In genomic region chr3:152399374-152399773, GRCh38 we compare ENCODE assay signal across 9 cellular contexts.
A peak's percentile ranks its signal among the peaks of the same experiment; 100 is the strongest.
DNase-seq lines count a peak whose midpoint lies in the region; ATAC-seq, FAIRE-seq and TF ChIP-seq lines count a peak whose summit lies in the region.
"Had no signal": no experiment of that assay in that cellular context is flagged by ENCODE, and none has a peak within 500 bp of the region (broad histone marks: within the 10 kb centered on the region; RNA-seq: fewer than 3 reads in every experiment).

No MANE protein-coding gene starts in this region.

- peaks cover 44% of the 10 kb centered on the region for H3K4me1 Mint-ChIP-seq in T-helper 2 cell treated with Interferon-gamma antibody and Interleukin-4, amounts not matched to agents 5 μg/mL and 100 μg/mL, for 36 hours (ENCODE audit: low read depth)

- H3K27me3 Mint-ChIP-seq in T-helper 2 cell treated with Interferon-gamma antibody and Interleukin-4, amounts not matched to agents 5 μg/mL and 100 μg/mL, for 36 hours (ENCODE audit: low read depth), result no peaks in the 10 kb centered on the region

- peak overlapping the region; percentile 34 for H3K27ac Mint-ChIP-seq in T-helper 2 cell treated with Interferon-gamma antibody and Interleukin-4, amounts not matched to agents 5 μg/mL and 100 μg/mL, for 36 hours

- POLR2A ChIA-PET in GM10248 (lab: Yijun Ruan, JAX), result no interaction called here

- no peak for DNase-seq in T-helper 2 cell treated with Interferon-gamma antibody and Interleukin-4, amounts not matched to agents 5 μg/mL and 100 μg/mL, for 36 hours (ENCODE audit: low spot score)
- DNase-seq in T-helper 2 cell (no peak), RCC 7860 (ENCODE audit: low spot score) (peak; percentile 16), GM10248 (ENCODE audit: extremely low spot score) (no peak)
- DNase-seq: H7 had no signal

- no peaks in the 10 kb centered on the region for H3K9me3 ChIP-seq in skeletal muscle tissue (ENCODE audit: control insufficient read depth in 3 of 3, low read length in 3 of 3)

- H3K36me3 Mint-ChIP-seq in T-helper 2 cell treated with Interferon-gamma antibody and Interleukin-4, amounts not matched to agents 5 μg/mL and 100 μg/mL, for 36 hours (ENCODE audit: low read depth), result peaks cover 44% of the 10 kb centered on the region

- peak overlapping the region; percentile 92 for H3K27ac ChIP-seq in skeletal muscle tissue (ENCODE audit: low read depth, low read length)

- H3K4me3 ChIP-seq in skeletal muscle tissue (ENCODE audit: low read length in 3 of 3), result no peak overlapping the region

- H3K9me3 Mint-ChIP-seq in T-helper 2 cell treated with Interferon-gamma antibody and Interleukin-4, amounts not matched to agents 5 μg/mL and 100 μg/mL, for 36 hours, result no peaks in the 10 kb centered on the region

- peak; percentile 72 for FAIRE-seq in RCC 7860 (lab: Jason Lieb, UNC)

- no peak for TF ChIP-seq CTCF in GM10248 (IDR thresholded peaks at IDR 0.05; ENCODE audit: control extremely low read depth, extremely low read depth, low read depth, missing control alignments)

- H3K27me3 ChIP-seq in skeletal muscle tissue (ENCODE audit: control insufficient read depth in 3 of 3, insufficient read depth in 3 of 3, low read length in 3 of 3), result no peaks in the 10 kb centered on the region

- CTCF ChIA-PET in GM10248 (lab: Yijun Ruan, JAX), result interaction anchor here (1.0 to 6.0 kb wide), 11 partner anchors 8 to 221 kb away, joined by 3 to 31 read pairs (median 4); no protein-coding TSS in a partner anchor

- H3K4me1 ChIP-seq in skeletal muscle tissue (ENCODE audit: control insufficient read depth in 3 of 3, insufficient read depth in 3 of 3, low read length in 3 of 3), result peaks cover 59 to 66% (median 61%) of the 10 kb centered on the region in 3 donors

- peak; percentile 68 for ATAC-seq in esophagus mucosa
- no peak for ATAC-seq in HG02642 (IDR thresholded peaks at IDR 0.05; ENCODE audit: poor library complexity, unreplicated experiment)
- no peak for ATAC-seq in HG03135 (IDR thresholded peaks at IDR 0.05; ENCODE audit: unreplicated experiment)

- peaks cover 0 to 9% (median 2%) of the 10 kb centered on the region in 3 donors for H3K36me3 ChIP-seq in skeletal muscle tissue (ENCODE audit: control insufficient read depth in 3 of 3, insufficient read depth in 3 of 3, low read length in 3 of 3)

- peak overlapping the region in 1 of 3 donors; percentile 47 for H3K9ac ChIP-seq in skeletal muscle tissue (ENCODE audit: low read depth in 1 of 3, low read length in 3 of 3)

- no peak overlapping the region for H3K4me3 Mint-ChIP-seq in T-helper 2 cell treated with Interferon-gamma antibody and Interleukin-4, amounts not matched to agents 5 μg/mL and 100 μg/mL, for 36 hours
